Comparison of ENCODE assay signal across 11 cellular contexts in genomic region chr22:19149047-19149883, GRCh38. TPM values are rescaled to one million over a fixed set of nuclear protein-coding genes. Genes with fewer than 3 reads are reported as not detected.
DNase-seq lines count a peak whose midpoint lies in the region; ATAC-seq and TF ChIP-seq lines count a peak whose summit lies in the region.
"Had no signal": no experiment of that assay in that cellular context is flagged by ENCODE, and none has a peak within 500 bp of the region (broad histone marks: within the 10 kb centered on the region; RNA-seq: fewer than 3 reads in every experiment).

No MANE protein-coding gene starts in this region.

- TF ChIP-seq CTCF in SK-N-SH (IDR thresholded peaks at IDR 0.05) (no peak), gastroesophageal sphincter (IDR thresholded peaks at IDR 0.05) (no peak)

- H3K4me3 Mint-ChIP-seq in activated T-helper 1 cell treated with anti-CD3 and anti-CD28 coated beads, Interleukin-12 subunit alpha, Interleukin-12 subunit beta, Interleukin-2, Interleukin-4 antibody, amounts not matched to agents 30 ng/mL and 10 ng/mL and 1 ng/mL, durations not matched to agents 14 hours and 24 hours and 36 hours, result peak overlapping the region; percentile 24

- H3K27me3 ChIP-seq in SK-N-SH (ENCODE audit: insufficient read depth), result peaks cover 61% of the 10 kb centered on the region
- peaks cover 59% of the 10 kb centered on the region for H3K27me3 ChIP-seq in thymus (ENCODE audit: control insufficient read depth, insufficient read depth)
- peaks cover 69% of the 10 kb centered on the region for H3K27me3 ChIP-seq in gastroesophageal sphincter

- H4K20me1 ChIP-seq in SK-N-SH (ENCODE audit: insufficient read depth), result no peaks in the 10 kb centered on the region

- H3K9me3 ChIP-seq in SK-N-SH (no peaks in the 10 kb centered on the region), thymus (ENCODE audit: control insufficient read depth) (peaks cover 5% of the 10 kb centered on the region), gastroesophageal sphincter (peaks cover 0 to 5% (median 0%) of the 10 kb centered on the region in 3 donors)
- H3K9me3 ChIP-seq: right lobe of liver had no signal

- no peaks in the 10 kb centered on the region for H3K36me3 ChIP-seq in SK-N-SH (replicated peaks in 1 of 2; ENCODE audit: control insufficient read depth in 1 of 2, insufficient read depth in 2 of 2, low read length in 1 of 2)
- H3K36me3 ChIP-seq in thymus (ENCODE audit: control insufficient read depth, insufficient read depth), result no peaks in the 10 kb centered on the region
- H3K36me3 ChIP-seq in gastroesophageal sphincter, result no peaks in the 10 kb centered on the region
- H3K36me3 ChIP-seq: BLaER1 treated with 17β-estradiol and CSF1 and Interleukin-3, amounts not matched to agents 10 nM and 100 nM; right lobe of liver had no signal

- no peak for TF ChIP-seq RAD21 in SK-N-SH (IDR thresholded peaks at IDR 0.05; ENCODE audit: low read length)

- H3K27me3 Mint-ChIP-seq in activated T-helper 1 cell treated with anti-CD3 and anti-CD28 coated beads, Interleukin-12 subunit alpha, Interleukin-12 subunit beta, Interleukin-2, Interleukin-4 antibody, amounts not matched to agents 30 ng/mL and 10 ng/mL and 1 ng/mL, durations not matched to agents 14 hours and 24 hours and 36 hours (ENCODE audit: insufficient read depth), result peaks cover 50% of the 10 kb centered on the region

- H3K4me3 ChIP-seq in SK-N-SH (ENCODE audit: low read depth in 2 of 2, low read length in 1 of 2) (no peak overlapping the region), thymus (ENCODE audit: low read length) (peak overlapping the region; percentile 38), gastroesophageal sphincter (peak overlapping the region in 1 of 2 donors; percentile 38)
- H3K4me3 ChIP-seq: BLaER1 treated with 17β-estradiol and CSF1 and Interleukin-3, amounts not matched to agents 10 nM and 100 nM had no signal

- no peaks in the 10 kb centered on the region for H3K4me1 ChIP-seq in SK-N-SH (ENCODE audit: control insufficient read depth in 1 of 2, insufficient read depth in 2 of 2, low read depth in 1 of 2, low read length in 1 of 2)
- peaks cover 8% of the 10 kb centered on the region for H3K4me1 ChIP-seq in thymus (ENCODE audit: control insufficient read depth, insufficient read depth, low read length)
- H3K4me1 ChIP-seq in gastroesophageal sphincter, result peaks cover 0 to 24% (median 7%) of the 10 kb centered on the region in 3 donors
- H3K4me1 ChIP-seq: BLaER1 treated with 17β-estradiol and CSF1 and Interleukin-3, amounts not matched to agents 10 nM and 100 nM had no signal

- no peak for ATAC-seq in SK-N-SH treated with all-trans-retinoic acid at 6 μM for 48 hours
- ATAC-seq in left lobe of liver, result no peak
- no peak for ATAC-seq in GM21737 (IDR thresholded peaks at IDR 0.05; ENCODE audit: unreplicated experiment)
- no peak for ATAC-seq in GM21381 (IDR thresholded peaks at IDR 0.05; ENCODE audit: unreplicated experiment)
- no peak for ATAC-seq in gastroesophageal sphincter
- ATAC-seq: right lobe of liver had no signal

- no peak overlapping the region for H3K4me2 ChIP-seq in SK-N-SH
- H3K4me2 ChIP-seq: BLaER1 treated with 17β-estradiol and CSF1 and Interleukin-3, amounts not matched to agents 10 nM and 100 nM had no signal

- H3K36me3 Mint-ChIP-seq in activated T-helper 1 cell treated with anti-CD3 and anti-CD28 coated beads, Interleukin-12 subunit alpha, Interleukin-12 subunit beta, Interleukin-2, Interleukin-4 antibody, amounts not matched to agents 30 ng/mL and 10 ng/mL and 1 ng/mL, durations not matched to agents 14 hours and 24 hours and 36 hours (ENCODE audit: low read depth), result peaks cover 4% of the 10 kb centered on the region

- DNase-seq in SK-N-SH (peak; percentile 56), left lobe of liver (ENCODE audit: low spot score) (peak; percentile 38)
- DNase-seq in activated T-helper 1 cell treated with anti-CD3 and anti-CD28 coated beads, Interleukin-12 subunit alpha, Interleukin-12 subunit beta, Interleukin-2, Interleukin-4 antibody, amounts not matched to agents 30 ng/mL and 10 ng/mL and 1 ng/mL, durations not matched to agents 14 hours and 24 hours and 36 hours (ENCODE audit: low spot score), result peak; percentile 50

- TF ChIP-seq POLR2A in gastroesophageal sphincter (IDR thresholded peaks at IDR 0.05), result no peak

- H3K9ac ChIP-seq in SK-N-SH, result no peak overlapping the region
- H3K9ac ChIP-seq: BLaER1 treated with 17β-estradiol and CSF1 and Interleukin-3, amounts not matched to agents 10 nM and 100 nM had no signal

- intact Hi-C loops in activated T-helper 1 cell treated with anti-CD3 and anti-CD28 coated beads, Interleukin-12 subunit alpha, Interleukin-12 subunit beta, Interleukin-2, Interleukin-4 antibody, amounts not matched to agents 30 ng/mL and 10 ng/mL and 1 ng/mL, durations not matched to agents 14 hours and 24 hours and 36 hours (cut with micrococcal nuclease), result no loop called here

- H3K79me2 ChIP-seq in SK-N-SH (ENCODE audit: insufficient read depth), result peaks cover 2% of the 10 kb centered on the region

- CTCF ChIA-PET in SK-N-SH (lab: Yijun Ruan, JAX), result interaction anchor here (0.6 kb wide), 1 partner anchor 8 kb away, joined by 3 read pairs; no protein-coding TSS in a partner anchor

- no peak overlapping the region for H3K27ac ChIP-seq in SK-N-SH (ENCODE audit: low read depth in 2 of 2, low read length in 1 of 2)
- no peak overlapping the region for H3K27ac ChIP-seq in thymus (ENCODE audit: low read depth)
- no peak overlapping the region for H3K27ac ChIP-seq in gastroesophageal sphincter
- H3K27ac ChIP-seq: BLaER1 treated with 17β-estradiol and CSF1 and Interleukin-3, amounts not matched to agents 10 nM and 100 nM; right lobe of liver had no signal

- H3K27ac Mint-ChIP-seq in activated T-helper 1 cell treated with anti-CD3 and anti-CD28 coated beads, Interleukin-12 subunit alpha, Interleukin-12 subunit beta, Interleukin-2, Interleukin-4 antibody, amounts not matched to agents 30 ng/mL and 10 ng/mL and 1 ng/mL, durations not matched to agents 14 hours and 24 hours and 36 hours, result no peak overlapping the region

- H3K9me2 ChIP-seq in SK-N-SH, result no peaks in the 10 kb centered on the region

- no peak overlapping the region for H2AFZ ChIP-seq in SK-N-SH (ENCODE audit: low read depth)

- H3K9me3 Mint-ChIP-seq in activated T-helper 1 cell treated with anti-CD3 and anti-CD28 coated beads, Interleukin-12 subunit alpha, Interleukin-12 subunit beta, Interleukin-2, Interleukin-4 antibody, amounts not matched to agents 30 ng/mL and 10 ng/mL and 1 ng/mL, durations not matched to agents 14 hours and 24 hours and 36 hours, result no peaks in the 10 kb centered on the region

- H3F3A ChIP-seq in SK-N-SH (replicated peaks; ENCODE audit: insufficient read depth), result no peaks in the 10 kb centered on the region

- peaks cover 6% of the 10 kb centered on the region for H3K4me1 Mint-ChIP-seq in activated T-helper 1 cell treated with anti-CD3 and anti-CD28 coated beads, Interleukin-12 subunit alpha, Interleukin-12 subunit beta, Interleukin-2, Interleukin-4 antibody, amounts not matched to agents 30 ng/mL and 10 ng/mL and 1 ng/mL, durations not matched to agents 14 hours and 24 hours and 36 hours (ENCODE audit: low read depth)

- 2% methylated on average over 28 of the region's 92 CpGs for WGBS in SK-N-SH (ENCODE audit: low lambda C conversion rate)
- WGBS in thymus, result 5% methylated on average over 92 of the region's 92 CpGs
- 3% methylated on average over 21 of the region's 92 CpGs; no CpG with 5 or more reads in 1 of the 2 donors for WGBS in gastroesophageal sphincter (ENCODE audit: low coverage in 1 of 2), 2 donors

- TF ChIP-seq EP300 in SK-N-SH (IDR thresholded peaks at IDR 0.05; ENCODE audit: borderline replicate concordance in 1 of 2, low read depth in 1 of 2, low read length in 1 of 2) (no peak), gastroesophageal sphincter (IDR thresholded peaks at IDR 0.05) (no peak)

- POLR2A ChIA-PET in SK-N-SH (lab: Yijun Ruan, JAX), result no interaction called here

RNA-seq across cellular contexts. Expression of gene GSC2, which starts 0.8 kb away (rescaled TPM):
- polyA plus RNA-seq in SK-N-SH (2012; rRNA removed) (not detected in 2 replicates), thymus (not detected)
- not detected in 2 replicates for polyA plus RNA-seq in SK-N-SH (2012; cell fraction: cytosol; rRNA removed)
- polyA plus RNA-seq in SK-N-SH (2012; cell fraction: nucleus; rRNA removed), result not detected in 2 replicates
- total RNA-seq in activated T-helper 1 cell treated with anti-CD3 and anti-CD28 coated beads, Interleukin-12 subunit alpha, Interleukin-12 subunit beta, Interleukin-2, Interleukin-4 antibody, amounts not matched to agents 30 ng/mL and 10 ng/mL and 1 ng/mL, durations not matched to agents 14 hours and 24 hours and 36 hours, result 0.26 TPM in 1 of 2 replicates, not detected in the other
- total RNA-seq in left lobe of liver (not detected), gastroesophageal sphincter (not detected)
- total RNA-seq: dermis microvascular lymphatic vessel endothelial cell, right lobe of liver had no signal

RNA-seq across cellular contexts. Expression of gene ESS2, which starts 4.8 kb away (rescaled TPM):
- polyA plus RNA-seq in SK-N-SH (2012; rRNA removed) (14.5 and 15.4 TPM in 2 replicates), thymus (20.1 TPM)
- 6.6 and 10.1 TPM in 2 replicates for polyA plus RNA-seq in SK-N-SH (2012; cell fraction: cytosol; rRNA removed)
- 22.4 and 27.9 TPM in 2 replicates for polyA plus RNA-seq in SK-N-SH (2012; cell fraction: nucleus; rRNA removed)
- 20.8 and 22.8 TPM in 2 replicates for total RNA-seq in activated T-helper 1 cell treated with anti-CD3 and anti-CD28 coated beads, Interleukin-12 subunit alpha, Interleukin-12 subunit beta, Interleukin-2, Interleukin-4 antibody, amounts not matched to agents 30 ng/mL and 10 ng/mL and 1 ng/mL, durations not matched to agents 14 hours and 24 hours and 36 hours
- total RNA-seq in left lobe of liver (5.2 TPM), gastroesophageal sphincter (10 to 100 TPM; 14.5 to 18.4 (median 16.5) TPM)

RNA-seq across cellular contexts. Expression of gene TSSK2, which starts 18.2 kb away (rescaled TPM):
- polyA plus RNA-seq in SK-N-SH (2012; rRNA removed) (not detected in 2 replicates), thymus (0.09 TPM)
- polyA plus RNA-seq in SK-N-SH (2012; cell fraction: cytosol; rRNA removed), result not detected in 2 replicates
- polyA plus RNA-seq in SK-N-SH (2012; cell fraction: nucleus; rRNA removed), result not detected in 2 replicates
- total RNA-seq in activated T-helper 1 cell treated with anti-CD3 and anti-CD28 coated beads, Interleukin-12 subunit alpha, Interleukin-12 subunit beta, Interleukin-2, Interleukin-4 antibody, amounts not matched to agents 30 ng/mL and 10 ng/mL and 1 ng/mL, durations not matched to agents 14 hours and 24 hours and 36 hours, result not detected in 2 replicates
- total RNA-seq in left lobe of liver (not detected), gastroesophageal sphincter (under 1 TPM in 1 of 4 donors, not detected in 3; 0.13 TPM)
- total RNA-seq: dermis microvascular lymphatic vessel endothelial cell, right lobe of liver had no signal

RNA-seq across cellular contexts. Expression of gene DGCR2, which starts 27.1 kb away (rescaled TPM):
- 21.5 and 30.4 TPM in 2 replicates for polyA plus RNA-seq in SK-N-SH (2012; rRNA removed)
- polyA plus RNA-seq in SK-N-SH (2012; cell fraction: cytosol; rRNA removed), result 15.1 and 23.8 TPM in 2 replicates
- polyA plus RNA-seq in SK-N-SH (2012; cell fraction: nucleus; rRNA removed), result 30.5 and 30.9 TPM in 2 replicates
- total RNA-seq in activated T-helper 1 cell treated with anti-CD3 and anti-CD28 coated beads, Interleukin-12 subunit alpha, Interleukin-12 subunit beta, Interleukin-2, Interleukin-4 antibody, amounts not matched to agents 30 ng/mL and 10 ng/mL and 1 ng/mL, durations not matched to agents 14 hours and 24 hours and 36 hours, result 23.2 and 24.1 TPM in 2 replicates
- 30.5 TPM for total RNA-seq in left lobe of liver
- polyA plus RNA-seq in thymus, result 24.1 TPM
- total RNA-seq in gastroesophageal sphincter, result 10 to 100 TPM; 44.1 to 76.5 (median 56.3) TPM

RNA-seq across cellular contexts. Expression of gene SLC25A1, which starts 29.3 kb away (rescaled TPM):
- polyA plus RNA-seq in SK-N-SH (2012; rRNA removed) (34.2 and 44.7 TPM in 2 replicates), thymus (15.3 TPM)
- 26.4 and 39.5 TPM in 2 replicates for polyA plus RNA-seq in SK-N-SH (2012; cell fraction: cytosol; rRNA removed)
- 55.0 and 79.5 TPM in 2 replicates for polyA plus RNA-seq in SK-N-SH (2012; cell fraction: nucleus; rRNA removed)
- 31.7 and 34.0 TPM in 2 replicates for total RNA-seq in activated T-helper 1 cell treated with anti-CD3 and anti-CD28 coated beads, Interleukin-12 subunit alpha, Interleukin-12 subunit beta, Interleukin-2, Interleukin-4 antibody, amounts not matched to agents 30 ng/mL and 10 ng/mL and 1 ng/mL, durations not matched to agents 14 hours and 24 hours and 36 hours
- total RNA-seq in left lobe of liver (152 TPM), gastroesophageal sphincter (10 to 100 TPM; 42.1 to 69.9 (median 51.1) TPM)
